ENCODE assay signal across 13 cellular contexts in the genomic region with DNA sequence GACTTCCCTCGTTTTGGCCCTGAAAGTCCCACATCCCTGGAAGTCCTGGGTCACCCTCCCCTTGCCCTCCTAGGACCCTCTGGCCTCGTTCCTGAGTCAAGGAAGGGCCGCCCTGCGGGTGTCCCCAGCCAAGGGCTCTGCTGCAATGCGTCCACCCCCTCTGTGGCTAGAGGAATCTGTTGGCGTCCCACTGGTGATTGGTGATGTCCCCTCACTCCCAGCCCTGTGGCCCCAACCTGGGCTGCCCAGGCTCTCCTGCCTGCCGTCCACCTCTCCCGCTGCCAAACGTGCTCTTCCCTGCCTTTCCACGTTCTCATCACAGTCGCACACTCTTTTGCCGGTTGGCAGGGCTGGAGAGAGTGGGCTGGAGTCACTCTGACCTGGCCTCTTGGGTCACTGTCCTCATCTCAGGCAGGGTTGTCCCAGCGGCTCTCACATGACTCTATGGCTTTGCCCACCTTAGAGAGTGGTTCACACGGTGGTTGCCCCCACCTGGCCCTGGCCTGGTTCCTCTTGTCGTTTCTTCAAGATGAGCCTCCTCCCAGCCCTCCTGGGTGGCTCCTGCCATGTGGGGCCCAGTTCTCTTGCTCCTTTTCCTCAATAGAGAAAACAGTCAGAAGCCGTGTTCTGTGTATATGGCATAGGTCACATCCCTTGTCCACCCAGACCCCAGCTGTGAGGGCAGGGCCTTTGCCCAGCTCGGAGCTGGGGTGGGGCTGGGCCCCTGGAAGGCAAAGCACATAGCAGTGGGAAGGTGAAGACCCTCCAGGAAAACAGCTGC.
A peak's percentile ranks its signal among the peaks of the same experiment; 100 is the strongest.
DNase-seq lines count a peak whose midpoint lies in the region; ATAC-seq, FAIRE-seq and TF ChIP-seq lines count a peak whose summit lies in the region.
"Had no signal": no experiment of that assay in that cellular context is flagged by ENCODE, and none has a peak within 500 bp of the region (broad histone marks: within the 10 kb centered on the region; RNA-seq: fewer than 3 reads in every experiment).

No MANE protein-coding gene starts in this region.

- peak overlapping the region; percentile 100; the same call in 1 of the 2 replicates for H2BK12ac ChIP-seq in H1 (ENCODE audit: low read depth, low read length)

- H3K4me3 Mint-ChIP-seq in activated naive CD4-positive, alpha-beta T cell treated with anti-CD3 and anti-CD28 coated beads for 36 hours: no peak overlapping the region

- no peak overlapping the region for H3K9ac ChIP-seq in H1 (replicated peaks in 1 of 4; ENCODE audit: extremely low read depth in 1 of 4, low read depth in 3 of 4, low read length in 3 of 4)

- H3K36me3 ChIP-seq in KOPT-K1 (ENCODE audit: insufficient read depth, low read length): no peaks in the 10 kb centered on the region
- no peaks in the 10 kb centered on the region for H3K36me3 ChIP-seq in H1 (ENCODE audit: control insufficient read depth in 2 of 4, insufficient read depth in 4 of 4, low read length in 3 of 4)
- H3K36me3 ChIP-seq in thoracic aorta: no peaks in the 10 kb centered on the region
- H3K36me3 ChIP-seq: BE2C, colonic mucosa had no signal

- TF ChIP-seq POLR2A in H1 (IDR thresholded peaks at IDR 0.05; ENCODE audit: control extremely low read depth in 1 of 2, low read depth in 2 of 2, low read length in 2 of 2): no peak

- H2BK5ac ChIP-seq in H1 (ENCODE audit: low read depth, low read length): no peak overlapping the region

- H2AK5ac ChIP-seq in H1 (ENCODE audit: low read depth, low read length): no peak overlapping the region

- FAIRE-seq in H1 (lab: Jason Lieb, UNC): no peak
- FAIRE-seq: small intestine had no signal

- no peak overlapping the region for H3K4ac ChIP-seq in H1 (replicated peaks; ENCODE audit: insufficient read length, low read depth, low read length)

- H3K27me3 Mint-ChIP-seq in activated naive CD4-positive, alpha-beta T cell treated with anti-CD3 and anti-CD28 coated beads for 36 hours (ENCODE audit: low read depth): no peaks in the 10 kb centered on the region

- WGBS in H1 (ENCODE audit: extremely low coverage in 1 of 2, insufficient coverage in 1 of 2, insufficient read length in 1 of 2, insufficient replicate concordance in 2 of 2, low coverage in 1 of 2, low lambda C conversion rate in 2 of 2, missing lambda C conversion rate in 1 of 2), 2 experiments: 89% methylated on average over 16 of the region's 17 CpGs; no CpG with 5 or more reads in 1 of the 2 experiments

- H3K27me3 ChIP-seq in H1 (replicated peaks in 1 of 4; ENCODE audit: control insufficient read depth in 3 of 4, extremely low read depth in 1 of 4, insufficient read depth in 3 of 4, low read length in 3 of 4): peaks cover 0 to 2% (median 0%) of the 10 kb centered on the region in 4 experiments; a peak in 1 of 7 replicates
- H3K27me3 ChIP-seq in thoracic aorta (replicated peaks; ENCODE audit: insufficient read depth): no peaks in the 10 kb centered on the region
- H3K27me3 ChIP-seq: BE2C, colonic mucosa had no signal

- H3K23ac ChIP-seq in H1 (ENCODE audit: insufficient read length): no peak overlapping the region

- H3K4me1 Mint-ChIP-seq in activated naive CD4-positive, alpha-beta T cell treated with anti-CD3 and anti-CD28 coated beads for 36 hours (ENCODE audit: low read depth): peaks cover 45% of the 10 kb centered on the region

- H3K9me3 ChIP-seq in KOPT-K1 (ENCODE audit: insufficient read depth, low read length, poor library complexity, severe bottlenecking) (no peaks in the 10 kb centered on the region), H1 (ENCODE audit: insufficient read depth in 2 of 2, low read depth in 1 of 2, low read length in 1 of 2) (no peaks in the 10 kb centered on the region), thoracic aorta (no peaks in the 10 kb centered on the region)
- H3K9me3 ChIP-seq: BE2C, colonic mucosa had no signal

- no peaks in the 10 kb centered on the region for H3K79me2 ChIP-seq in H1 (ENCODE audit: control insufficient read depth in 1 of 2, insufficient read depth in 2 of 2, low read length in 2 of 2)

- H3K56ac ChIP-seq in H1 (replicated peaks; ENCODE audit: insufficient read length, low read depth, low read length): no peak overlapping the region

- CTCF ChIA-PET in activated naive CD4-positive, alpha-beta T cell treated with anti-CD3 and anti-CD28 coated beads for 36 hours (lab: Charles Lee): interaction anchor here (0.6 to 1.3 kb wide), 7 partner anchors 11 to 539 kb away, joined by 3 to 5 read pairs (median 3); no protein-coding TSS in a partner anchor
- CTCF ChIA-PET in H1 (lab: Charles Lee; ENCODE audit: partially characterized antibody): interaction anchor here (0.8 to 2.3 kb wide), 5 partner anchors 11 to 58 kb away, joined by 3 to 7 read pairs (median 3); no protein-coding TSS in a partner anchor

- no peak overlapping the region; the same call in 1 of the 2 replicates for H4K8ac ChIP-seq in H1 (ENCODE audit: extremely low read depth, insufficient read depth, low read length)

- no peak for TF ChIP-seq CTCF in H1 (IDR thresholded peaks at IDR 0.05; ENCODE audit: control extremely low read depth in 1 of 3, insufficient read depth in 1 of 3, low read depth in 1 of 3, low read length in 3 of 3)
- no peak for TF ChIP-seq CTCF in thoracic aorta (IDR thresholded peaks at IDR 0.05)

- DNase-seq in activated naive CD4-positive, alpha-beta T cell treated with anti-CD3 and anti-CD28 coated beads, Interleukin-2, amount 50 U/mL, for 72 hours (ENCODE audit: low spot score in 2 of 2): no peak
- DNase-seq in activated naive CD4-positive, alpha-beta T cell treated with anti-CD3 and anti-CD28 coated beads for 36 hours: no peak
- DNase-seq in H1 (ENCODE audit: low read depth in 1 of 2, low spot score in 2 of 2) (peak in 1 of 2 experiments; percentile 36), thoracic aorta (ENCODE audit: low spot score) (no peak), occipital lobe (lab: John Stamatoyannopoulos, UW) (no peak), DMS114 treated with DMSO at 0.1 percent for 48 hours (lab: John Stamatoyannopoulos, UW; ENCODE audit: unreplicated experiment) (no peak)
- DNase-seq: activated gamma-delta T cell, BE2C, colonic mucosa, RPMI8226, small intestine had no signal

- TF ChIP-seq EP300 in H1 (IDR thresholded peaks at IDR 0.05; ENCODE audit: borderline replicate concordance in 1 of 2, low read depth in 2 of 2, low read length in 2 of 2): no peak

- H3K79me1 ChIP-seq in H1 (ENCODE audit: low read depth, low read length): no peaks in the 10 kb centered on the region

- H3K4me3 ChIP-seq in H1 (ENCODE audit: extremely low read depth in 1 of 4, insufficient read depth in 2 of 4, low read depth in 3 of 4, low read length in 4 of 4) (no peak overlapping the region), thoracic aorta (no peak overlapping the region)
- H3K4me3 ChIP-seq: colonic mucosa had no signal

- H2BK20ac ChIP-seq in H1 (ENCODE audit: low read length): no peak overlapping the region

- peak overlapping the region; percentile 46; the same call in 1 of the 2 replicates for H2BK15ac ChIP-seq in H1 (ENCODE audit: low read length)

- intact Hi-C loops in activated naive CD4-positive, alpha-beta T cell treated with anti-CD3 and anti-CD28 coated beads for 36 hours (cut with micrococcal nuclease): no loop called here

- H2BK120ac ChIP-seq in H1 (replicated peaks; ENCODE audit: low read depth, low read length): no peak overlapping the region

- H3K4me2 ChIP-seq in H1 (ENCODE audit: insufficient read depth in 1 of 2, low read depth in 2 of 2, low read length in 2 of 2): no peak overlapping the region

- H3K9me3 Mint-ChIP-seq in activated naive CD4-positive, alpha-beta T cell treated with anti-CD3 and anti-CD28 coated beads, Interleukin-2, amount 50 U/mL, for 72 hours: no peaks in the 10 kb centered on the region
- no peaks in the 10 kb centered on the region for H3K9me3 Mint-ChIP-seq in activated naive CD4-positive, alpha-beta T cell treated with anti-CD3 and anti-CD28 coated beads for 36 hours

- H3K27ac Mint-ChIP-seq in activated naive CD4-positive, alpha-beta T cell treated with anti-CD3 and anti-CD28 coated beads, Interleukin-2, amount 50 U/mL, for 72 hours: peak overlapping the region; percentile 84 to 85
- H3K27ac Mint-ChIP-seq in activated naive CD4-positive, alpha-beta T cell treated with anti-CD3 and anti-CD28 coated beads for 36 hours: no peak overlapping the region

- H3K27ac ChIP-seq in KOPT-K1 (ENCODE audit: low read depth, low read length, poor library complexity, severe bottlenecking): peak overlapping the region; percentile 30
- no peak overlapping the region for H3K27ac ChIP-seq in H1 (ENCODE audit: low read depth, low read length)
- H3K27ac ChIP-seq in thoracic aorta: peak overlapping the region; percentile 87 to 93
- H3K27ac ChIP-seq: colonic mucosa had no signal

- H4K5ac ChIP-seq in H1 (ENCODE audit: insufficient read length, low read depth, low read length): no peak overlapping the region

- POLR2A ChIA-PET in H1 (lab: Charles Lee; ENCODE audit: partially characterized antibody): interaction anchor here (1.2 kb wide), 1 partner anchor 10 kb away, joined by 3 read pairs; no protein-coding TSS in a partner anchor

- peaks cover 0 to 6% of the 10 kb centered on the region in 2 donors for H3K36me3 Mint-ChIP-seq in activated naive CD4-positive, alpha-beta T cell treated with anti-CD3 and anti-CD28 coated beads, Interleukin-2, amount 50 U/mL, for 72 hours
- H3K36me3 Mint-ChIP-seq in activated naive CD4-positive, alpha-beta T cell treated with anti-CD3 and anti-CD28 coated beads for 36 hours (ENCODE audit: low read depth): no peaks in the 10 kb centered on the region

- H3K23me2 ChIP-seq in H1 (ENCODE audit: low read depth, low read length): peaks cover 3% of the 10 kb centered on the region; the same call in 1 of the 2 replicates

- H3K4me1 ChIP-seq in H1 (replicated peaks in 1 of 4; ENCODE audit: control insufficient read depth in 3 of 4, insufficient read depth in 4 of 4, low read length in 3 of 4): peaks cover 0 to 13% (median 0%) of the 10 kb centered on the region in 4 experiments; a peak in 1 of 7 replicates
- peaks cover 37 to 80% of the 10 kb centered on the region in 2 donors for H3K4me1 ChIP-seq in thoracic aorta (ENCODE audit: control insufficient read depth in 1 of 2, low read depth in 2 of 2)
- H3K4me1 ChIP-seq: colonic mucosa had no signal

- TF ChIP-seq RAD21 in H1 (IDR thresholded peaks at IDR 0.05 in 1 of 2, conservative IDR thresholded peaks at IDR 0.05 in 1 of 2; ENCODE audit: low read depth in 2 of 2, low read length in 2 of 2): no peak

- H4K91ac ChIP-seq in H1 (replicated peaks; ENCODE audit: insufficient read length, low read length): no peak overlapping the region

- H2AFZ ChIP-seq in H1 (ENCODE audit: low read length): no peak overlapping the region

- ATAC-seq in activated naive CD4-positive, alpha-beta T cell treated with anti-CD3 and anti-CD28 coated beads, Interleukin-2, amount 50 U/mL, for 72 hours: no peak
- ATAC-seq in thoracic aorta (ENCODE audit: insufficient number of reproducible peaks, low FRiP score, low read depth) (no peak), HG02973 (IDR thresholded peaks at IDR 0.05; ENCODE audit: unreplicated experiment) (no peak)

- peaks cover 0 to 3% of the 10 kb centered on the region in 2 experiments for H4K20me1 ChIP-seq in H1 (replicated peaks in 1 of 2; ENCODE audit: control insufficient read depth in 1 of 2, insufficient read depth in 2 of 2, low read length in 2 of 2)

- no peak overlapping the region for H3K18ac ChIP-seq in H1 (ENCODE audit: extremely low read depth, low read length)

- no peak overlapping the region for H3K14ac ChIP-seq in H1 (ENCODE audit: insufficient read length)

TF ChIP-seq in H1, 55 proteins besides CTCF, POLR2A, EP300 and RAD21 (continues in another document):
- TF ChIP-seq FOSL1 (IDR thresholded peaks at IDR 0.05; ENCODE audit: insufficient read depth, low read depth, low read length): no peak
